In the genomic region with DNA sequence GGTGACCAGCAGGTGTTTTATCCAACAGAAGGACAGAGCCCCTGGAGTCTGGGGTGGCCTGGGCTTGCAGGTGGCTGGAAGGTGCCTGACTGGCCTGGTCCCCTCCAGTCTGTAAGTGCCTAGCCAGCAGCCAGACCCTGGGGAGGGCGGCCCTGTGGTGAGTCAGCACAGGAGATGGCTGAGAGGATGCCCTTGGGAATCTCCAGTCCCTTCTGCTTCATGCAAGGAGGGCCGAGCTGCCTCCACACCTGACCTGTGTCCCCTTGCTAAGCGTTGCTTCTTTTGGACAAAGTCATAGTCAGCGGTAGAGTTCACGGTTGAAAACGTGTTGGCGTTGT, we compare ENCODE assay signal across 25 cellular contexts. TPM values are rescaled to one million over a fixed set of nuclear protein-coding genes. Genes with fewer than 3 reads are reported as not detected.
"Had no signal": no experiment of that assay in that cellular context is flagged by ENCODE, and none has a peak within 500 bp of the region (broad histone marks: within the 10 kb centered on the region; RNA-seq: fewer than 3 reads in every experiment).

No MANE protein-coding gene starts in this region.

- H3K27ac ChIP-seq: brain microvascular endothelial cell, cardiac muscle cell, SJCRH30, VCaP had no signal

- H3K36me3 ChIP-seq: brain microvascular endothelial cell, cardiac muscle cell, SJCRH30 had no signal

- H3K9me3 Mint-ChIP-seq: activated CD4-positive, alpha-beta T cell treated with anti-CD3 and anti-CD28 coated beads, Interleukin-2, amount 10 ng/mL, durations not matched to agents 7 days and 5 days; activated CD8-positive, alpha-beta T cell treated with anti-CD3 and anti-CD28 coated beads for 36 hours; activated naive CD4-positive, alpha-beta T cell treated with anti-CD3 and anti-CD28 coated beads, Interleukin-2, amount 10 ng/mL, durations not matched to agents 7 days and 5 days; activated naive CD8-positive, alpha-beta T cell treated with anti-CD3 and anti-CD28 coated beads for 36 hours; activated T-cell treated with anti-CD3 and anti-CD28 coated beads, Interleukin-2, amount 50 U/mL, for 72 hours; activated T-helper 2 cell treated with anti-CD3 and anti-CD28 coated beads, Interferon-gamma antibody, Interleukin-2, Interleukin-4, amounts not matched to agents 10 μg/mL and 5 μg/mL and 100 μg/mL, durations not matched to agents 14 hours and 24 hours and 36 hours had no signal

- H3K4me1 ChIP-seq: SJCRH30 had no signal

- H3K4me3 ChIP-seq: cardiac muscle cell, SJCRH30 had no signal

- H3K4me2 ChIP-seq: SK-N-SH had no signal

- DNase-seq: activated CD4-positive, alpha-beta T cell treated with anti-CD3 and anti-CD28 coated beads, Interleukin-2, amount 10 ng/mL, durations not matched to agents 7 days and 5 days; activated CD4-positive, CD25-positive, alpha-beta regulatory T cell; activated CD8-positive, alpha-beta memory T cell treated with anti-CD3 and anti-CD28 coated beads, Interleukin-2, amount 50 U/mL, for 4 hours; activated gamma-delta T cell treated with Interleukin-2 at 50 U/mL for 16 hours; activated naive CD4-positive, alpha-beta T cell treated with anti-CD3 and anti-CD28 coated beads, Interleukin-2, amount 10 ng/mL, durations not matched to agents 7 days and 5 days; activated naive CD8-positive, alpha-beta T cell treated with anti-CD3 and anti-CD28 coated beads for 36 hours; activated T-cell treated with anti-CD3 and anti-CD28 coated beads, Interleukin-2, amount 50 U/mL, for 72 hours; brain microvascular endothelial cell; NCI-H1048; NCI-H187 treated with DMSO at 0.1 percent for 48 hours; NCI-H2081 treated with DMSO at 0.1 percent for 48 hours; NCI-H226; Right ventricle myocardium superior; T-helper 1 cell had no signal

- H3K27ac Mint-ChIP-seq: activated CD4-positive, alpha-beta T cell treated with anti-CD3 and anti-CD28 coated beads, Interleukin-2, amount 10 ng/mL, durations not matched to agents 7 days and 5 days; activated CD8-positive, alpha-beta T cell treated with anti-CD3 and anti-CD28 coated beads for 36 hours; activated naive CD4-positive, alpha-beta T cell treated with anti-CD3 and anti-CD28 coated beads, Interleukin-2, amount 10 ng/mL, durations not matched to agents 7 days and 5 days; activated naive CD8-positive, alpha-beta T cell treated with anti-CD3 and anti-CD28 coated beads for 36 hours; activated T-cell treated with anti-CD3 and anti-CD28 coated beads, Interleukin-2, amount 50 U/mL, for 72 hours; activated T-helper 2 cell treated with anti-CD3 and anti-CD28 coated beads, Interferon-gamma antibody, Interleukin-2, Interleukin-4, amounts not matched to agents 10 μg/mL and 5 μg/mL and 100 μg/mL, durations not matched to agents 14 hours and 24 hours and 36 hours had no signal

- H3K4me3 Mint-ChIP-seq: activated CD4-positive, alpha-beta T cell treated with anti-CD3 and anti-CD28 coated beads, Interleukin-2, amount 10 ng/mL, durations not matched to agents 7 days and 5 days; activated CD8-positive, alpha-beta T cell treated with anti-CD3 and anti-CD28 coated beads for 36 hours; activated naive CD4-positive, alpha-beta T cell treated with anti-CD3 and anti-CD28 coated beads, Interleukin-2, amount 10 ng/mL, durations not matched to agents 7 days and 5 days; activated naive CD8-positive, alpha-beta T cell treated with anti-CD3 and anti-CD28 coated beads for 36 hours; activated T-cell treated with anti-CD3 and anti-CD28 coated beads, Interleukin-2, amount 50 U/mL, for 72 hours had no signal

- H3K9me3 ChIP-seq: SJCRH30, SK-N-SH had no signal

- H3K36me3 Mint-ChIP-seq: activated naive CD4-positive, alpha-beta T cell treated with anti-CD3 and anti-CD28 coated beads, Interleukin-2, amount 10 ng/mL, durations not matched to agents 7 days and 5 days; activated naive CD8-positive, alpha-beta T cell treated with anti-CD3 and anti-CD28 coated beads for 36 hours had no signal

- ATAC-seq: activated CD8-positive, alpha-beta T cell treated with anti-CD3 and anti-CD28 coated beads for 36 hours; activated T-cell treated with anti-CD3 and anti-CD28 coated beads, Interleukin-2, amount 50 U/mL, for 72 hours had no signal

RNA-seq across cellular contexts. Expression of gene OBP2B, which starts 20.2 kb away (rescaled TPM):
- total RNA-seq: activated CD4-positive, alpha-beta T cell treated with anti-CD3 and anti-CD28 coated beads, Interleukin-2, amount 10 ng/mL, durations not matched to agents 7 days and 5 days; activated CD8-positive, alpha-beta T cell treated with anti-CD3 and anti-CD28 coated beads for 36 hours; activated naive CD8-positive, alpha-beta T cell treated with anti-CD3 and anti-CD28 coated beads for 36 hours; activated T-cell treated with anti-CD3 and anti-CD28 coated beads, Interleukin-2, amount 50 U/mL, for 72 hours; activated T-helper 2 cell treated with anti-CD3 and anti-CD28 coated beads, Interferon-gamma antibody, Interleukin-2, Interleukin-4, amounts not matched to agents 10 μg/mL and 5 μg/mL and 100 μg/mL, durations not matched to agents 14 hours and 24 hours and 36 hours; cardiac muscle cell; cerebellum; NCI-H460; OCI-LY7; Right ventricle myocardium superior; SJCRH30; T-helper 2 cell treated with Interferon-gamma antibody and Interleukin-4, amounts not matched to agents 100 ng/mL and 5 ng/mL, for 36 hours had no signal
- polyA plus RNA-seq: adipose tissue, SK-N-SH had no signal
